1 cellular context compared by ENCODE assay signal in the genomic region with DNA sequence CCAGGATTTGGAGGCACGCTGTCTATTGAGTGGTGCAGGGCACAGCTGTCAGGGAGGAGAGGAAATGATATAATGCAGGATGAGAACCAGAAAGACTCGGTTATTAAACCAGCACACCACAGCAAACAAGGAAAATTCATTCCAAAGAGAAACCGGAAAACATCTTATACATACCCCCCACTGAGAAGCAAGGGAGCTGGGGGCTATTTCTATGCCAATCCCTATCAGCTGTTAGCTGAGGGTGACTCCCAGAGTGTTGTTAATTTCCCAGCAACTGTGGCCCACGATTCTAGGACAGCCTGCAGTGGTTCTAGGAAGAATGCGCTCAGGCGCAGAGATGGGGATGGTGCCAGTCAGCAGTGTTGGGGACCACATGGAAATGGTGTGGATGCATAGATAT.
TF ChIP-seq lines count a peak whose summit lies in the region.

No MANE protein-coding gene starts in this region.

TF ChIP-seq in GM23338, 12 proteins besides CTCF, POLR2A, EP300 and RAD21 (continued from another document):
- TF ChIP-seq, protein P1, sequence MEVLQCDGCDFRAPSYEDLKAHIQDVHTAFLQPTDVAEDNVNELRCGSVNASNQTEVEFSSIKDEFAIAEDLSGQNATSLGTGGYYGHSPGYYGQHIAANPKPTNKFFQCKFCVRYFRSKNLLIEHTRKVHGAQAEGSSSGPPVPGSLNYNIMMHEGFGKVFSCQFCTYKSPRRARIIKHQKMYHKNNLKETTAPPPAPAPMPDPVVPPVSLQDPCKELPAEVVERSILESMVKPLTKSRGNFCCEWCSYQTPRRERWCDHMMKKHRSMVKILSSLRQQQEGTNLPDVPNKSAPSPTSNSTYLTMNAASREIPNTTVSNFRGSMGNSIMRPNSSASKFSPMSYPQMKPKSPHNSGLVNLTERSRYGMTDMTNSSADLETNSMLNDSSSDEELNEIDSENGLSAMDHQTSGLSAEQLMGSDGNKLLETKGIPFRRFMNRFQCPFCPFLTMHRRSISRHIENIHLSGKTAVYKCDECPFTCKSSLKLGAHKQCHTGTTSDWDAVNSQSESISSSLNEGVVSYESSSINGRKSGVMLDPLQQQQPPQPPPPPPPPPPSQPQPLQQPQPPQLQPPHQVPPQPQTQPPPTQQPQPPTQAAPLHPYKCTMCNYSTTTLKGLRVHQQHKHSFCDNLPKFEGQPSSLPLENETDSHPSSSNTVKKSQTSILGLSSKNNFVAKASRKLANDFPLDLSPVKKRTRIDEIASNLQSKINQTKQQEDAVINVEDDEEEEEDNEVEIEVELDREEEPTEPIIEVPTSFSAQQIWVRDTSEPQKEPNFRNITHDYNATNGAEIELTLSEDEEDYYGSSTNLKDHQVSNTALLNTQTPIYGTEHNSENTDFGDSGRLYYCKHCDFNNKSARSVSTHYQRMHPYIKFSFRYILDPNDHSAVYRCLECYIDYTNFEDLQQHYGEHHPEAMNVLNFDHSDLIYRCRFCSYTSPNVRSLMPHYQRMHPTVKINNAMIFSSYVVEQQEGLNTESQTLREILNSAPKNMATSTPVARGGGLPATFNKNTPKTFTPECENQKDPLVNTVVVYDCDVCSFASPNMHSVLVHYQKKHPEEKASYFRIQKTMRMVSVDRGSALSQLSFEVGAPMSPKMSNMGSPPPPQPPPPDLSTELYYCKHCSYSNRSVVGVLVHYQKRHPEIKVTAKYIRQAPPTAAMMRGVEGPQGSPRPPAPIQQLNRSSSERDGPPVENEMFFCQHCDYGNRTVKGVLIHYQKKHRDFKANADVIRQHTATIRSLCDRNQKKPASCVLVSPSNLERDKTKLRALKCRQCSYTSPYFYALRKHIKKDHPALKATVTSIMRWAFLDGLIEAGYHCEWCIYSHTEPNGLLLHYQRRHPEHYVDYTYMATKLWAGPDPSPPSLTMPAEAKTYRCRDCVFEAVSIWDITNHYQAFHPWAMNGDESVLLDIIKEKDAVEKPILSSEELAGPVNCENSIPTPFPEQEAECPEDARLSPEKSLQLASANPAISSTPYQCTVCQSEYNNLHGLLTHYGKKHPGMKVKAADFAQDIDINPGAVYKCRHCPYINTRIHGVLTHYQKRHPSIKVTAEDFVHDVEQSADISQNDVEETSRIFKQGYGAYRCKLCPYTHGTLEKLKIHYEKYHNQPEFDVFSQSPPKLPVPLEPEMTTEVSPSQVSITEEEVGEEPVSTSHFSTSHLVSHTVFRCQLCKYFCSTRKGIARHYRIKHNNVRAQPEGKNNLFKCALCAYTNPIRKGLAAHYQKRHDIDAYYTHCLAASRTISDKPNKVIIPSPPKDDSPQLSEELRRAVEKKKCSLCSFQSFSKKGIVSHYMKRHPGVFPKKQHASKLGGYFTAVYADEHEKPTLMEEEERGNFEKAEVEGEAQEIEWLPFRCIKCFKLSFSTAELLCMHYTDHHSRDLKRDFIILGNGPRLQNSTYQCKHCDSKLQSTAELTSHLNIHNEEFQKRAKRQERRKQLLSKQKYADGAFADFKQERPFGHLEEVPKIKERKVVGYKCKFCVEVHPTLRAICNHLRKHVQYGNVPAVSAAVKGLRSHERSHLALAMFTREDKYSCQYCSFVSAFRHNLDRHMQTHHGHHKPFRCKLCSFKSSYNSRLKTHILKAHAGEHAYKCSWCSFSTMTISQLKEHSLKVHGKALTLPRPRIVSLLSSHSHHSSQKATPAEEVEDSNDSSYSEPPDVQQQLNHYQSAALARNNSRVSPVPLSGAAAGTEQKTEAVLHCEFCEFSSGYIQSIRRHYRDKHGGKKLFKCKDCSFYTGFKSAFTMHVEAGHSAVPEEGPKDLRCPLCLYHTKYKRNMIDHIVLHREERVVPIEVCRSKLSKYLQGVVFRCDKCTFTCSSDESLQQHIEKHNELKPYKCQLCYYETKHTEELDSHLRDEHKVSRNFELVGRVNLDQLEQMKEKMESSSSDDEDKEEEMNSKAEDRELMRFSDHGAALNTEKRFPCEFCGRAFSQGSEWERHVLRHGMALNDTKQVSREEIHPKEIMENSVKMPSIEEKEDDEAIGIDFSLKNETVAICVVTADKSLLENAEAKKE (CRISPR knock-in tag; IDR thresholded peaks at IDR 0.05) = no peak
- no peak for TF ChIP-seq CREB1 (CRISPR knock-in tag; IDR thresholded peaks at IDR 0.05; ENCODE audit: low read depth)
- TF ChIP-seq ZNF114 (CRISPR knock-in tag; IDR thresholded peaks at IDR 0.05) = no peak
- no peak for TF ChIP-seq NANOG (IDR thresholded peaks at IDR 0.05; ENCODE audit: borderline replicate concordance)
